14 cellular contexts compared by ENCODE assay signal in genomic region chr15:39128746-39129145, GRCh38.
A peak's percentile ranks its signal among the peaks of the same experiment; 100 is the strongest.
DNase-seq lines count a peak whose midpoint lies in the region; ATAC-seq and TF ChIP-seq lines count a peak whose summit lies in the region.
"Had no signal": no experiment of that assay in that cellular context is flagged by ENCODE, and none has a peak within 500 bp of the region (broad histone marks: within the 10 kb centered on the region; RNA-seq: fewer than 3 reads in every experiment).

No MANE protein-coding gene starts in this region.

- 78 to 84% methylated on average over 2 of the region's 2 CpGs for WGBS in esophagus squamous epithelium, 2 donors

- H3K36me3 Mint-ChIP-seq in activated CD8-positive, alpha-beta T cell treated with anti-CD3 and anti-CD28 coated beads for 36 hours (ENCODE audit: low read depth): no peaks in the 10 kb centered on the region
- H3K36me3 Mint-ChIP-seq in nephron progenitor cell (ENCODE audit: low read depth): no peaks in the 10 kb centered on the region
- H3K36me3 Mint-ChIP-seq: IgD-negative memory B cell had no signal

- CTCF ChIA-PET in activated CD8-positive, alpha-beta T cell treated with anti-CD3 and anti-CD28 coated beads for 36 hours (lab: Charles Lee): no interaction called here

- peak overlapping the region; percentile 63 for H3K9ac ChIP-seq in skeletal muscle satellite cell (ENCODE audit: low read depth, low read length)

- intact Hi-C loops in esophagus squamous epithelium (cut with DNase I): no loop called here
- intact Hi-C loops in activated CD8-positive, alpha-beta T cell treated with anti-CD3 and anti-CD28 coated beads for 36 hours (cut with micrococcal nuclease): loop anchor here (10.0 kb wide), 1 partner anchor 456 kb away; the partner anchor contains the start of gene THBS1

- peaks cover 25% of the 10 kb centered on the region for H3K27me3 Mint-ChIP-seq in activated CD8-positive, alpha-beta T cell treated with anti-CD3 and anti-CD28 coated beads for 36 hours
- no peaks in the 10 kb centered on the region for H3K27me3 Mint-ChIP-seq in nephron progenitor cell (ENCODE audit: low read depth, poor library complexity)
- H3K27me3 Mint-ChIP-seq: IgD-negative memory B cell had no signal

- H3K27ac ChIP-seq in SJSA1 (peak overlapping the region; percentile 98), esophagus squamous epithelium (peak overlapping the region in 3 of 4 donors; percentile 33 to 72 (median 33))

- H3K36me3 ChIP-seq in SJSA1 (no peaks in the 10 kb centered on the region), esophagus squamous epithelium (no peaks in the 10 kb centered on the region), skeletal muscle satellite cell (ENCODE audit: insufficient read depth, low read length) (no peaks in the 10 kb centered on the region)
- H3K36me3 ChIP-seq: tibial nerve had no signal

- no peak for TF ChIP-seq POLR2A in esophagus squamous epithelium (IDR thresholded peaks at IDR 0.05)

- no peak for ATAC-seq in GM19395 (IDR thresholded peaks at IDR 0.05; ENCODE audit: unreplicated experiment)
- no peak for ATAC-seq in GM19455 (IDR thresholded peaks at IDR 0.05; ENCODE audit: unreplicated experiment)
- no peak for ATAC-seq in activated CD8-positive, alpha-beta T cell treated with anti-CD3 and anti-CD28 coated beads for 36 hours

- POLR2A ChIA-PET in activated CD8-positive, alpha-beta T cell treated with anti-CD3 and anti-CD28 coated beads for 36 hours (lab: Charles Lee): no interaction called here

- H3K4me1 Mint-ChIP-seq in activated CD8-positive, alpha-beta T cell treated with anti-CD3 and anti-CD28 coated beads for 36 hours (ENCODE audit: low read depth): peaks cover 16% of the 10 kb centered on the region
- H3K4me1 Mint-ChIP-seq in nephron progenitor cell: peaks cover 14% of the 10 kb centered on the region
- H3K4me1 Mint-ChIP-seq: central memory CD8-positive, alpha-beta T cell; IgD-negative memory B cell had no signal

- DNase-seq in H4 (ENCODE audit: low spot score) (peak; percentile 51), SJSA1 (ENCODE audit: low read depth in 1 of 2, low spot score in 2 of 2) (no peak), esophagus squamous epithelium (lab: John Stamatoyannopoulos, UW) (no peak), nephron progenitor cell (no peak)
- DNase-seq in activated CD8-positive, alpha-beta T cell treated with anti-CD3 and anti-CD28 coated beads for 36 hours: no peak
- DNase-seq: activated CD8-positive, alpha-beta T cell treated with anti-CD3 and anti-CD28 coated beads, Interleukin-2, amount 10 ng/mL, durations not matched to agents 7 days and 5 days; activated naive CD4-positive, alpha-beta T cell; kidney had no signal

- no peak overlapping the region for H3K27ac Mint-ChIP-seq in activated CD8-positive, alpha-beta T cell treated with anti-CD3 and anti-CD28 coated beads for 36 hours
- no peak overlapping the region for H3K27ac Mint-ChIP-seq in nephron progenitor cell
- H3K27ac Mint-ChIP-seq: activated CD8-positive, alpha-beta T cell treated with anti-CD3 and anti-CD28 coated beads, Interleukin-2, amount 10 ng/mL, durations not matched to agents 7 days and 5 days; IgD-negative memory B cell had no signal

- H3K4me1 ChIP-seq in SJSA1 (replicated peaks): peaks cover 94% of the 10 kb centered on the region
- H3K4me1 ChIP-seq in esophagus squamous epithelium: peaks cover 15 to 31% (median 20%) of the 10 kb centered on the region in 3 donors
- peaks cover 86% of the 10 kb centered on the region for H3K4me1 ChIP-seq in skeletal muscle satellite cell (ENCODE audit: control insufficient read depth, insufficient read depth, low read length)

- no peaks in the 10 kb centered on the region for H3K9me3 ChIP-seq in SJSA1 (replicated peaks)
- no peaks in the 10 kb centered on the region for H3K9me3 ChIP-seq in esophagus squamous epithelium
- no peaks in the 10 kb centered on the region for H3K9me3 ChIP-seq in skeletal muscle satellite cell (replicated peaks; ENCODE audit: low read length)
- H3K9me3 ChIP-seq: tibial nerve had no signal

- H3K4me3 Mint-ChIP-seq in activated CD8-positive, alpha-beta T cell treated with anti-CD3 and anti-CD28 coated beads for 36 hours: no peak overlapping the region
- no peak overlapping the region for H3K4me3 Mint-ChIP-seq in nephron progenitor cell
- H3K4me3 Mint-ChIP-seq: activated CD8-positive, alpha-beta T cell treated with anti-CD3 and anti-CD28 coated beads, Interleukin-2, amount 10 ng/mL, durations not matched to agents 7 days and 5 days; central memory CD8-positive, alpha-beta T cell; IgD-negative memory B cell had no signal

- no peaks in the 10 kb centered on the region for H3K27me3 ChIP-seq in SJSA1 (replicated peaks)
- no peaks in the 10 kb centered on the region for H3K27me3 ChIP-seq in esophagus squamous epithelium
- no peaks in the 10 kb centered on the region for H3K27me3 ChIP-seq in skeletal muscle satellite cell (ENCODE audit: control insufficient read depth, insufficient read depth, low read length)
- H3K27me3 ChIP-seq: tibial nerve had no signal

- H3K4me3 ChIP-seq in SJSA1 (no peak overlapping the region), esophagus squamous epithelium (no peak overlapping the region), skeletal muscle satellite cell (ENCODE audit: low read length) (no peak overlapping the region)
- H3K4me3 ChIP-seq: tibial nerve had no signal

- H3K9me3 Mint-ChIP-seq in activated CD8-positive, alpha-beta T cell treated with anti-CD3 and anti-CD28 coated beads for 36 hours: no peaks in the 10 kb centered on the region
- H3K9me3 Mint-ChIP-seq in nephron progenitor cell: no peaks in the 10 kb centered on the region
- H3K9me3 Mint-ChIP-seq: central memory CD8-positive, alpha-beta T cell had no signal

- no peak for TF ChIP-seq CTCF in esophagus squamous epithelium (IDR thresholded peaks at IDR 0.05)
- TF ChIP-seq CTCF in activated CD8-positive, alpha-beta T cell treated with anti-CD3 and anti-CD28 coated beads for 36 hours (IDR thresholded peaks at IDR 0.05): no peak
- no peak for TF ChIP-seq CTCF in nephron progenitor cell (IDR thresholded peaks at IDR 0.05)

- peak overlapping the region; percentile 58 for H3K4me2 ChIP-seq in skeletal muscle satellite cell (ENCODE audit: low read length)
